Comparison of ENCODE assay signal across 9 cellular contexts in genomic region chr21:14675774-14676530, GRCh38.
DNase-seq lines count a peak whose midpoint lies in the region; ATAC-seq, FAIRE-seq and TF ChIP-seq lines count a peak whose summit lies in the region.
"Had no signal": no experiment of that assay in that cellular context is flagged by ENCODE, and none has a peak within 500 bp of the region (broad histone marks: within the 10 kb centered on the region; RNA-seq: fewer than 3 reads in every experiment).

No MANE protein-coding gene starts in this region.

- TF ChIP-seq POLR2A in GM12892 (IDR thresholded peaks at IDR 0.05; ENCODE audit: low read depth, low read length) (peak; percentile 31; the same call in 1 of the 2 replicates), vagina (IDR thresholded peaks at IDR 0.05) (no peak)

- no peak for ATAC-seq in GM23338
- ATAC-seq: HCT116 had no signal

- POLR2A ChIA-PET in OCI-LY7 (lab: Charles Lee), result interaction anchor here (0.5 to 6.9 kb wide), 25 partner anchors 9 to 845 kb away, joined by 3 to 81 read pairs (median 3); partner anchors contain the start of gene HSPA13
- POLR2A ChIA-PET in Caco-2 (lab: Charles Lee), result no interaction called here
- POLR2A ChIA-PET in MCF 10A (lab: Yijun Ruan, JAX), result no interaction called here

- peaks cover 9% of the 10 kb centered on the region for H3K4me1 ChIP-seq in GM23338 (ENCODE audit: insufficient read depth)
- peaks cover 62% of the 10 kb centered on the region for H3K4me1 ChIP-seq in OCI-LY7 (ENCODE audit: insufficient read depth, low read length, poor library complexity, severe bottlenecking)
- no peaks in the 10 kb centered on the region for H3K4me1 ChIP-seq in Caco-2
- no peaks in the 10 kb centered on the region for H3K4me1 ChIP-seq in vagina

- TF ChIP-seq CTCF in GM23338 (conservative IDR thresholded peaks at IDR 0.05; ENCODE audit: low read depth in 2 of 2) (no peak), OCI-LY7 (conservative IDR thresholded peaks at IDR 0.05; ENCODE audit: low read length) (no peak), Caco-2 (IDR thresholded peaks at IDR 0.05; ENCODE audit: insufficient read depth in 1 of 2, low read depth in 1 of 2, low read length in 1 of 2, severe bottlenecking in 1 of 2, unreplicated experiment in 1 of 2) (no peak), MCF 10A (IDR thresholded peaks at IDR 0.05; ENCODE audit: unreplicated experiment) (no peak), vagina (IDR thresholded peaks at IDR 0.05) (no peak)

- no peaks in the 10 kb centered on the region for H3F3A ChIP-seq in GM23338 (replicated peaks; ENCODE audit: low read depth)

- H2AFZ ChIP-seq in GM23338, result peak overlapping the region; percentile 83
- H2AFZ ChIP-seq in OCI-LY7 (ENCODE audit: low read length), result peak overlapping the region; percentile 91

- H3K79me2 ChIP-seq in GM23338 (replicated peaks; ENCODE audit: insufficient read depth) (no peaks in the 10 kb centered on the region), OCI-LY7 (ENCODE audit: insufficient read depth, low read depth, low read length) (no peaks in the 10 kb centered on the region)

- H3K27me3 Mint-ChIP-seq in GM23338 (ENCODE audit: insufficient read depth, low read depth, poor library complexity), result peaks cover 6% of the 10 kb centered on the region
- no peaks in the 10 kb centered on the region for H3K27me3 Mint-ChIP-seq in Caco-2 (ENCODE audit: insufficient read depth, unreplicated experiment)
- H3K27me3 Mint-ChIP-seq in MCF 10A (ENCODE audit: insufficient read depth, unreplicated experiment), result no peaks in the 10 kb centered on the region

- H3K36me3 ChIP-seq in GM23338 (ENCODE audit: insufficient read depth) (no peaks in the 10 kb centered on the region), OCI-LY7 (ENCODE audit: insufficient read depth, low read length) (no peaks in the 10 kb centered on the region), Caco-2 (ENCODE audit: control insufficient read depth, insufficient read depth, low read length) (no peaks in the 10 kb centered on the region), vagina (no peaks in the 10 kb centered on the region)

- H3K9me3 ChIP-seq in OCI-LY7 (ENCODE audit: low read length) (no peaks in the 10 kb centered on the region), Caco-2 (no peaks in the 10 kb centered on the region), vagina (no peaks in the 10 kb centered on the region)

- H3K27ac ChIP-seq in GM23338 (ENCODE audit: low read depth), result no peak overlapping the region
- H3K27ac ChIP-seq in OCI-LY7 (ENCODE audit: low read depth, low read length, poor library complexity, severe bottlenecking), result peak overlapping the region; percentile 99
- no peak overlapping the region for H3K27ac ChIP-seq in vagina

- H3K4me2 ChIP-seq in GM23338 (no peak overlapping the region), OCI-LY7 (ENCODE audit: low read length) (peak overlapping the region; percentile 78)

- H3K4me1 Mint-ChIP-seq in GM23338, result peaks cover 17% of the 10 kb centered on the region
- no peaks in the 10 kb centered on the region for H3K4me1 Mint-ChIP-seq in Caco-2 (ENCODE audit: low read depth, unreplicated experiment)
- no peaks in the 10 kb centered on the region for H3K4me1 Mint-ChIP-seq in MCF 10A (ENCODE audit: insufficient read depth, unreplicated experiment)

- DNase-seq in GM12892 (ENCODE audit: insufficient read length) (no peak), GM23338 (ENCODE audit: low spot score) (no peak), OCI-LY7 (ENCODE audit: low spot score) (peak; percentile 90), lung microvascular endothelial cell (ENCODE audit: low read depth in 2 of 2) (peak; percentile 0 to 2), NCI-H510A (lab: John Stamatoyannopoulos, UW) (no peak), Caco-2 (no peak), MCF 10A (ENCODE audit: unreplicated experiment) (no peak), vagina (ENCODE audit: extremely low spot score in 2 of 2) (no peak)

- H3K9me2 ChIP-seq in GM23338 (ENCODE audit: insufficient read depth) (no peaks in the 10 kb centered on the region), OCI-LY7 (ENCODE audit: insufficient read depth, low read length) (no peaks in the 10 kb centered on the region)

- peak; percentile 88 for FAIRE-seq in GM12892 (lab: Jason Lieb, UNC)

- H3K4me3 ChIP-seq in GM23338, result no peak overlapping the region
- peak overlapping the region; percentile 60 for H3K4me3 ChIP-seq in OCI-LY7 (ENCODE audit: low read depth, low read length, poor library complexity, severe bottlenecking)
- H3K4me3 ChIP-seq in Caco-2 (ENCODE audit: low read depth, low read length), result no peak overlapping the region
- no peak overlapping the region for H3K4me3 ChIP-seq in vagina

- H4K20me1 ChIP-seq in GM23338 (replicated peaks; ENCODE audit: insufficient read depth), result no peaks in the 10 kb centered on the region
- no peaks in the 10 kb centered on the region for H4K20me1 ChIP-seq in OCI-LY7 (ENCODE audit: insufficient read depth, low read length)

- CTCF ChIA-PET in OCI-LY7 (lab: Charles Lee; ENCODE audit: unreplicated experiment) (interaction anchor here (1.0 to 1.9 kb wide), 2 partner anchors 12 to 16 kb away, joined by 5 to 8 read pairs; no protein-coding TSS in a partner anchor), Caco-2 (lab: Charles Lee) (no interaction called here), MCF 10A (lab: Yijun Ruan, JAX) (interaction anchor here (0.5 kb wide), 1 partner anchor 213 kb away, joined by 5 read pairs; no protein-coding TSS in a partner anchor)

- BruUV-seq in OCI-LY7 (replicated peaks; lab: Mats Ljungman, UMichigan) (no TSS peak), Caco-2 (replicated peaks; lab: Mats Ljungman, UMichigan) (no TSS peak), MCF 10A (replicated peaks; lab: Mats Ljungman, UMichigan) (no TSS peak)

- H3K27ac Mint-ChIP-seq in GM23338 (0 out of 2 replicates have a peak overlapping the region, but pooled peaks have one; percentile 7), Caco-2 (ENCODE audit: unreplicated experiment) (no peak overlapping the region), MCF 10A (ENCODE audit: low read depth, unreplicated experiment) (no peak overlapping the region)

- H3K9me3 Mint-ChIP-seq in GM23338 (no peaks in the 10 kb centered on the region), Caco-2 (ENCODE audit: unreplicated experiment) (no peaks in the 10 kb centered on the region), MCF 10A (ENCODE audit: unreplicated experiment) (peaks cover 7% of the 10 kb centered on the region)

- H3K36me3 Mint-ChIP-seq in GM23338 (ENCODE audit: low read depth), result no peaks in the 10 kb centered on the region
- no peaks in the 10 kb centered on the region for H3K36me3 Mint-ChIP-seq in Caco-2 (ENCODE audit: insufficient read depth, unreplicated experiment)
- no peaks in the 10 kb centered on the region for H3K36me3 Mint-ChIP-seq in MCF 10A (ENCODE audit: insufficient read depth, unreplicated experiment)

- intact Hi-C loops in OCI-LY7 (cut with micrococcal nuclease; ENCODE audit: unreplicated experiment), result loop anchor here (1.0 to 5.0 kb wide), 2 partner anchors 9 to 294 kb away; partner anchors contain the start of gene HSPA13
- intact Hi-C loops in Caco-2 (cut with micrococcal nuclease; ENCODE audit: unreplicated experiment), result no loop called here
- intact Hi-C loops in MCF 10A (cut with micrococcal nuclease), result no loop called here
- intact Hi-C loops in vagina (cut with DNase I), result no loop called here

- no peaks in the 10 kb centered on the region for H3K27me3 ChIP-seq in GM23338 (ENCODE audit: insufficient read depth)
- no peaks in the 10 kb centered on the region for H3K27me3 ChIP-seq in Caco-2 (replicated peaks; ENCODE audit: control insufficient read depth, insufficient read depth, low read length)
- no peaks in the 10 kb centered on the region for H3K27me3 ChIP-seq in vagina

- H3K4me3 Mint-ChIP-seq in GM23338, result no peak overlapping the region
- no peak overlapping the region for H3K4me3 Mint-ChIP-seq in Caco-2 (ENCODE audit: unreplicated experiment)
- no peak overlapping the region for H3K4me3 Mint-ChIP-seq in MCF 10A (ENCODE audit: unreplicated experiment)

TF ChIP-seq in GM23338, 12 proteins besides CTCF, POLR2A, EP300 and RAD21 (continues in another document):
- no peak for TF ChIP-seq ZNF331 (CRISPR knock-in tag; IDR thresholded peaks at IDR 0.05; ENCODE audit: low read depth)
- no peak for TF ChIP-seq CREB1 (CRISPR knock-in tag; IDR thresholded peaks at IDR 0.05; ENCODE audit: low read depth)
- no peak for TF ChIP-seq ETS1 (IDR thresholded peaks at IDR 0.05)
- no peak for TF ChIP-seq JUNB (IDR thresholded peaks at IDR 0.05; ENCODE audit: unreplicated experiment)
- TF ChIP-seq EZH2phosphoT487 (IDR thresholded peaks at IDR 0.05; ENCODE audit: unreplicated experiment), result no peak
- TF ChIP-seq STAT1 (IDR thresholded peaks at IDR 0.05; ENCODE audit: unreplicated experiment), result no peak

Comparison
In these comparisons a context has a peak if more than half of its experiments do, and no peak if none do; other contexts are left out.
1. DNase-seq: peak in OCI-LY7 (single experiment) and lung microvascular endothelial cell (2 of 2); none in GM12892 (single experiment), GM23338 (single experiment), NCI-H510A (single experiment), Caco-2 (0 of 2), MCF 10A (single experiment) and vagina (0 of 2).